ENCODE assay signal across 8 cellular contexts in the genomic region with DNA sequence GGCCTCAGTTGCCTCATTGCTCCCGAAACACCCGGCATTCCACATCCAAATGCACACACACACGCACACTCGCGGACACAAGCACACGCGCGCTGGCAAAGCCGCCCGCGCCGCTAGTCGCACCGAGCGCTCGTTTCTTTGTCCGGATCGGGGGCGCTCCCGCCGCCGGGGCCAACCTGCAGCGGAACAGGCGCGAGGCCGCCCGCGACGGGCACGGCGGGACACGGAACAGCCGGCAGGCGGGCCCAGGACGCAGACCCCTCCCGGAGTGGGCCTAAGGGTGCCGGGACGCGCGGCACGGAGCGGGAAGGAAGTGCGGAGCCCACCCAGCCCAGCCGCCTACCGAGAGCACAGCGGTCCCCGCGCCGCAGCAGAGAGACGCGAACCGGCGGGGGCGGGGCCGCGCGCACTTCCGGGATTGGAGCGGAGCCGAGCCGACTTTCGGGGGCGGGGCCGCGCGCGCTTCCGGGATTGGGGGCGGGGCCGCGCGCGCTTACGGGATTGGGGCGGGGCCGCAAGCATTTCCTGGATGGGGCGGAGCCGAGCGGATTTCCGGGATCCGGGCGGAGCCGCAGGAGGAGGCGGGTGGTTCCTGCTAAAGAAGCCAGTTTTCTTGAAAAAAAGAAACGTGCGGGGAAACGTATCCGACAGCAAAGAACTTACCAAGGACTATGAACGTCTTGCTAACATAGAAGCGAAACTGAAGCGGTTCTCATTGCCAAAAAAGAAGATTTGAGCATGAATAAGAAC.
DNase-seq lines count a peak whose midpoint lies in the region; ATAC-seq and TF ChIP-seq lines count a peak whose summit lies in the region.

CYBC1 (minus strand) TSS at position 396 of the 750 bp plus-strand sequence. CDS start 1,498 bp downstream, outside the sequence.

- peak; percentile 94 for ATAC-seq in SK-N-SH treated with all-trans-retinoic acid at 6 μM for 48 hours

- peak within 1 kb of the TSS; percentile 90 for H3K4me3 ChIP-seq in HFF-Myc (replicated peaks; ENCODE audit: low read depth, low read length)

- peak within 1 kb of the TSS; percentile 94 for H3K27ac ChIP-seq in substantia nigra (ENCODE audit: low read depth, low read length, poor library complexity, severe bottlenecking)

- no peak for TF ChIP-seq CTCF in HFF-Myc (IDR thresholded peaks at IDR 0.05; ENCODE audit: low read depth, low read length, missing control alignments)

- DNase-seq in GDM1 (lab: John Stamatoyannopoulos, UW) (peak; percentile 92), HFF-Myc (ENCODE audit: extremely low read depth, low read depth) (peak; percentile 66), NCI-H1092 (lab: John Stamatoyannopoulos, UW) (peak; percentile 86), germinal center (ENCODE audit: low spot score) (peak; percentile 89), nucleus accumbens (lab: John Stamatoyannopoulos, UW) (peak in 54 of 56 donors; percentile 44 to 96 (median 88)), substantia nigra (lab: John Stamatoyannopoulos, UW) (peak; percentile 46 to 94 (median 87))
- peak; percentile 94 for DNase-seq in activated naive CD4-positive, alpha-beta T cell treated with anti-CD3 and anti-CD28 coated beads, Interleukin-2, amount 50 U/mL, for 16 hours

TF ChIP-seq in SK-N-SH treated with all-trans-retinoic acid at 6 μM for 48 hours, 23 proteins besides CTCF, POLR2A, EP300 and RAD21:
- TF ChIP-seq ARNTL (CRISPR knock-in tag; IDR thresholded peaks at IDR 0.05; ENCODE audit: borderline replicate concordance, low read depth) (no peak), CSRNP3 (CRISPR knock-in tag; IDR thresholded peaks at IDR 0.05) (no peak), ZNF70 (CRISPR knock-in tag; IDR thresholded peaks at IDR 0.05) (no peak), SNAI2 (CRISPR knock-in tag; IDR thresholded peaks at IDR 0.05) (no peak), GLIS3 (CRISPR knock-in tag; IDR thresholded peaks at IDR 0.05) (no peak), TSHZ2 (CRISPR knock-in tag; IDR thresholded peaks at IDR 0.05) (no peak; the same call in 1 of the 2 replicates), ZNF565 (CRISPR knock-in tag; conservative IDR thresholded peaks at IDR 0.05; ENCODE audit: low read depth) (0 out of 2 replicates have a peak, but pooled peaks have one; percentile 17)

Comparison
In these comparisons a context has a peak if more than half of its experiments do, and no peak if none do; other contexts are left out.
1. Peak in every context shown above with its lines: DNase-seq, ATAC-seq, H3K4me3 ChIP-seq and H3K27ac ChIP-seq.